Comparison of ENCODE assay signal across 1 cellular context in the genomic region with DNA sequence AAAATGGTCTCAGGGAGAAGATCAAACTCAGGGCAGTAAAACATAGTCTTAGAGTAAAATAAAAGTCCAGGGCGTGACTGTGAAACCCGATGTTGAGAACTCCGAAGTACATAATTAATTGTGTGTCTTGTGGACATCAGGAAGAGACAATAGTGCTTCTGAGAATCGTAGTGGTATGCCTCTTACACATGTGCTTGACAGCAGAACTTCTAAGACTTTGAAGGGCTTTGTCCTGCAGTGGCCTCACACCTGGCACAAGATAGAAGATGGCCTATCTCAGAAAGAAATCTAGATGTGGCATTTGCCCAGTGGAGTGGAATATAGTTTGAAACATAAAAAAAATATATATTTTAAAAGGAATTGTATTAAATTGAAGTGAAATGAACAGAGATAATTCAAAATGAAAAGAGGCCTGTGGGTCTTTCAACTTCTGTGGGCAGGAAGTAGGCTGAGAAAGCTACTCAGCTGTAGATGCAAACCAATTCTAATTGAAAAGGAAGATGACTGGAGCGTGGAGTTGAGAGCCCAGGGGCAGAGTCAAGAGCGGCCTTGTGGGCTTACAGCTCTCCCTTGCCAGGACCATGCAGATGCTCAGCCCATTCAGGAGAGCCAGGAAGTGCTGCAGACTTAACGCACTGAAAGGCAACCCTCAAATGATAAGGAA.
TF ChIP-seq lines count a peak whose summit lies in the region.

No MANE protein-coding gene starts in this region.

TF ChIP-seq in HepG2, 621 proteins besides CTCF, POLR2A, EP300 and RAD21:
- no peak for TF ChIP-seq ZBTB21 (CRISPR knock-in tag; IDR thresholded peaks at IDR 0.05)
- TF ChIP-seq TBX2 (CRISPR knock-in tag; IDR thresholded peaks at IDR 0.05; ENCODE audit: borderline replicate concordance) = no peak
- TF ChIP-seq, protein P1, sequence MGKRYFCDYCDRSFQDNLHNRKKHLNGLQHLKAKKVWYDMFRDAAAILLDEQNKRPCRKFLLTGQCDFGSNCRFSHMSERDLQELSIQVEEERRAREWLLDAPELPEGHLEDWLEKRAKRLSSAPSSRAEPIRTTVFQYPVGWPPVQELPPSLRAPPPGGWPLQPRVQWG (CRISPR knock-in tag; IDR thresholded peaks at IDR 0.05; ENCODE audit: borderline replicate concordance, low read depth) = no peak
- no peak for TF ChIP-seq MBD4 (IDR thresholded peaks at IDR 0.05; ENCODE audit: borderline replicate concordance, low read length)
- no peak for TF ChIP-seq SP1 (IDR thresholded peaks at IDR 0.05)
- TF ChIP-seq SP1 (CRISPR knock-in tag; IDR thresholded peaks at IDR 0.05) = no peak
- no peak for TF ChIP-seq ZNF557 (CRISPR knock-in tag; IDR thresholded peaks at IDR 0.05)
- TF ChIP-seq, protein P2, sequence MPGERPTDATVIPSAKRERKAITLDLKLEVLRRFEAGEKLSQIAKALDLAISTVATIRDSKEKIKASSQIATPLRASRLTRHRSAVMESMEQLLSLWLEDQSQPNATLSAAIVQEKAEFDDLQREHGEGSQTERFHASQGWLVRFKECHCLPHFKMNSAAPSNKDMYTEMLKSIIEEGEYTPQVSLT (CRISPR knock-in tag; IDR thresholded peaks at IDR 0.05; ENCODE audit: borderline replicate concordance, low read depth) = no peak
- no peak for TF ChIP-seq SNAI1 (CRISPR knock-in tag; IDR thresholded peaks at IDR 0.05; ENCODE audit: borderline replicate concordance)
- TF ChIP-seq ZNF713 (CRISPR knock-in tag; IDR thresholded peaks at IDR 0.05) = no peak
- TF ChIP-seq, protein P3, sequence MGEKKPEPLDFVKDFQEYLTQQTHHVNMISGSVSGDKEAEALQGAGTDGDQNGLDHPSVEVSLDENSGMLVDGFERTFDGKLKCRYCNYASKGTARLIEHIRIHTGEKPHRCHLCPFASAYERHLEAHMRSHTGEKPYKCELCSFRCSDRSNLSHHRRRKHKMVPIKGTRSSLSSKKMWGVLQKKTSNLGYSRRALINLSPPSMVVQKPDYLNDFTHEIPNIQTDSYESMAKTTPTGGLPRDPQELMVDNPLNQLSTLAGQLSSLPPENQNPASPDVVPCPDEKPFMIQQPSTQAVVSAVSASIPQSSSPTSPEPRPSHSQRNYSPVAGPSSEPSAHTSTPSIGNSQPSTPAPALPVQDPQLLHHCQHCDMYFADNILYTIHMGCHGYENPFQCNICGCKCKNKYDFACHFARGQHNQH (CRISPR knock-in tag; IDR thresholded peaks at IDR 0.05) = no peak
- TF ChIP-seq SMAD9 (CRISPR knock-in tag; IDR thresholded peaks at IDR 0.05) = no peak
